Comparison of ENCODE assay signal across 19 cellular contexts in the genomic region with DNA sequence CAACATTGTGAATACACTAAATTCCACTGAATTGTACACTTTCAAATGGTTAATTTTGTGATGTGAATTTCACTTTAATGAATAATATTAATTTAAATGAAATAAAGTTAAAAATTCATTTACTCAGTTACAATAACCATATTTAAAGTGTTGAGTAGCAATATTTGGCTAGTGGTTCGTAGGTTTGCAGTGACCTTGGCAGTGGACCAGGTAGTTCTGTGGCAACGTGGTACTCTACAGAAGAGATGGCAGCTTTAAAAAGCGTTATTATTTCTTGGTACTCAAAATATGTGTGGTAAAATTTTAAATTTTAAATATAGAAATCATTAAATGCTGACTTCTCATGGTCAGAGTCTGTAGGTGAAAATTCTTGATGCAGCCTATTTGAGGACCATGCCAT.
"Had no signal": no experiment of that assay in that cellular context is flagged by ENCODE, and none has a peak within 500 bp of the region (broad histone marks: within the 10 kb centered on the region; RNA-seq: fewer than 3 reads in every experiment).

No MANE protein-coding gene starts in this region.

- H3K27ac ChIP-seq: coronary artery, heart right ventricle, parathyroid adenoma, psoas muscle, right lobe of liver, testis, transverse colon had no signal

- H3K4me3 ChIP-seq: coronary artery, heart right ventricle, psoas muscle, right lobe of liver, testis, transverse colon had no signal

- ATAC-seq: psoas muscle; stimulated activated naive B cell treated with anti-CD40 and anti-IgM and Interleukin-4, amounts not matched to agents 10 μg/mL and 1 μg/mL and 100 μg/mL, for 72 hours; stimulated activated naive CD8-positive, alpha-beta T cell treated with anti-CD3 and anti-CD28 coated beads, Interleukin-15, amount 100 ng/mL, for 72 hours had no signal

- H3K9me3 ChIP-seq: heart right ventricle, psoas muscle, right lobe of liver, testis, transverse colon had no signal

- H3K9me3 Mint-ChIP-seq: endodermal cell; naive B cell; nephron progenitor cell; stimulated activated naive B cell treated with anti-CD40 and anti-IgM and Interleukin-4, amounts not matched to agents 10 μg/mL and 1 μg/mL and 100 μg/mL, for 72 hours; stimulated activated naive CD8-positive, alpha-beta T cell treated with anti-CD3 and anti-CD28 coated beads, Interleukin-15, amount 100 ng/mL, for 72 hours had no signal

- H3K4me1 ChIP-seq: parathyroid adenoma, right lobe of liver, testis, transverse colon had no signal

- H3K4me3 Mint-ChIP-seq: endodermal cell; naive B cell; nephron progenitor cell; stimulated activated naive B cell treated with anti-CD40 and anti-IgM and Interleukin-4, amounts not matched to agents 10 μg/mL and 1 μg/mL and 100 μg/mL, for 72 hours; stimulated activated naive CD8-positive, alpha-beta T cell treated with anti-CD3 and anti-CD28 coated beads, Interleukin-15, amount 100 ng/mL, for 72 hours had no signal

- H2AFZ ChIP-seq: parathyroid adenoma had no signal

- H3K9ac ChIP-seq: parathyroid adenoma had no signal

- H3K27me3 ChIP-seq: heart right ventricle, right lobe of liver, testis, transverse colon had no signal

- DNase-seq: effector CD4-positive, alpha-beta T cell; endodermal cell; heart right ventricle; hypothalamus; islet precursor cell; mesendoderm; naive B cell; nephron progenitor cell; psoas muscle; retina; right lobe of liver; stimulated activated CD4-positive, alpha-beta T cell treated with anti-CD3 and anti-CD28 coated beads, Interleukin-1b, Interleukin-23, amount 100 ng/mL, for 48 hours; stimulated activated CD4-positive, alpha-beta T cell treated with anti-CD3 and anti-CD28 coated beads, Interleukin-4, amount 100 ng/mL, for 24 hours; stimulated activated naive B cell treated with anti-CD40 and anti-IgM and Interleukin-4, amounts not matched to agents 10 μg/mL and 1 μg/mL and 100 μg/mL, for 72 hours; stimulated activated naive CD8-positive, alpha-beta T cell treated with anti-CD3 and anti-CD28 coated beads, Interleukin-15, amount 100 ng/mL, for 72 hours; testis; transverse colon had no signal

- H3K27me3 Mint-ChIP-seq: naive B cell; stimulated activated naive B cell treated with anti-CD40 and anti-IgM and Interleukin-4, amounts not matched to agents 10 μg/mL and 1 μg/mL and 100 μg/mL, for 72 hours; stimulated activated naive CD8-positive, alpha-beta T cell treated with anti-CD3 and anti-CD28 coated beads, Interleukin-15, amount 100 ng/mL, for 72 hours had no signal

- H3K27ac Mint-ChIP-seq: endodermal cell; stimulated activated naive B cell treated with anti-CD40 and anti-IgM and Interleukin-4, amounts not matched to agents 10 μg/mL and 1 μg/mL and 100 μg/mL, for 72 hours; stimulated activated naive CD8-positive, alpha-beta T cell treated with anti-CD3 and anti-CD28 coated beads, Interleukin-15, amount 100 ng/mL, for 72 hours had no signal
